Comparison of ENCODE assay signal across 17 cellular contexts in genomic region chr10:43250925-43251663, GRCh38. TPM values are rescaled to one million over a fixed set of nuclear protein-coding genes. Genes with fewer than 3 reads are reported as not detected.
A peak's percentile ranks its signal among the peaks of the same experiment; 100 is the strongest.
DNase-seq lines count a peak whose midpoint lies in the region; ATAC-seq, FAIRE-seq and TF ChIP-seq lines count a peak whose summit lies in the region.
"Had no signal": no experiment of that assay in that cellular context is flagged by ENCODE, and none has a peak within 500 bp of the region (broad histone marks: within the 10 kb centered on the region; RNA-seq: fewer than 3 reads in every experiment).

No MANE protein-coding gene starts in this region.

- no peaks in the 10 kb centered on the region for H3K36me3 ChIP-seq in kidney (ENCODE audit: control insufficient read depth in 1 of 2, insufficient read depth in 2 of 2, low read length in 2 of 2)
- H3K36me3 ChIP-seq in breast epithelium = no peaks in the 10 kb centered on the region
- H3K36me3 ChIP-seq: suprapubic skin had no signal

- POLR2A ChIA-PET in activated CD4-positive, alpha-beta memory T cell treated with anti-CD3 and anti-CD28 coated beads, Interleukin-2, amount 10 ng/mL, durations not matched to agents 7 days and 5 days (lab: Charles Lee) = no interaction called here
- POLR2A ChIA-PET in activated CD4-positive, alpha-beta memory T cell treated with anti-CD3 and anti-CD28 coated beads for 36 hours (lab: Charles Lee) = no interaction called here
- POLR2A ChIA-PET in WTC11 (lab: Charles Lee) = no interaction called here

- FAIRE-seq in kidney (lab: Jason Lieb, UNC) = no peak
- FAIRE-seq: A549, endometrium had no signal

- H3K4me1 ChIP-seq in kidney (ENCODE audit: control insufficient read depth in 1 of 2, insufficient read depth in 1 of 2, low read depth in 1 of 2, low read length in 2 of 2) (no peaks in the 10 kb centered on the region), breast epithelium (no peaks in the 10 kb centered on the region)
- H3K4me1 ChIP-seq: A549, suprapubic skin had no signal

- peak; percentile 39 for ATAC-seq in WTC11
- ATAC-seq: A549; naive thymus-derived CD4-positive, alpha-beta T cell had no signal

- H3K36me3 Mint-ChIP-seq in activated CD4-positive, alpha-beta memory T cell treated with anti-CD3 and anti-CD28 coated beads, Interleukin-2, amount 10 ng/mL, durations not matched to agents 7 days and 5 days (ENCODE audit: low read depth) = no peaks in the 10 kb centered on the region
- no peaks in the 10 kb centered on the region for H3K36me3 Mint-ChIP-seq in activated CD4-positive, alpha-beta memory T cell treated with anti-CD3 and anti-CD28 coated beads for 36 hours
- H3K36me3 Mint-ChIP-seq in WTC11 = no peaks in the 10 kb centered on the region
- H3K36me3 Mint-ChIP-seq: naive thymus-derived CD4-positive, alpha-beta T cell had no signal

- H3K9me3 ChIP-seq in kidney (ENCODE audit: control insufficient read depth in 1 of 2, low read length in 2 of 2) (peaks cover 3 to 5% of the 10 kb centered on the region in 2 donors), breast epithelium (peaks cover 0 to 15% of the 10 kb centered on the region in 2 donors)
- H3K9me3 ChIP-seq: A549, suprapubic skin had no signal

- H3K27ac ChIP-seq in kidney (ENCODE audit: low read depth in 2 of 2, low read length in 2 of 2) (no peak overlapping the region), breast epithelium (no peak overlapping the region)
- H3K27ac ChIP-seq: A549, skin epidermis, suprapubic skin had no signal

- H3K27me3 Mint-ChIP-seq in activated CD4-positive, alpha-beta memory T cell treated with anti-CD3 and anti-CD28 coated beads, Interleukin-2, amount 10 ng/mL, durations not matched to agents 7 days and 5 days = peaks cover 14% of the 10 kb centered on the region
- no peaks in the 10 kb centered on the region for H3K27me3 Mint-ChIP-seq in activated CD4-positive, alpha-beta memory T cell treated with anti-CD3 and anti-CD28 coated beads for 36 hours
- 0 out of 2 replicates have a peak, but pooled peaks cover 3% of the 10 kb centered on the region for H3K27me3 Mint-ChIP-seq in WTC11 (ENCODE audit: low read depth)

- CTCF ChIA-PET in activated CD4-positive, alpha-beta memory T cell treated with anti-CD3 and anti-CD28 coated beads, Interleukin-2, amount 10 ng/mL, durations not matched to agents 7 days and 5 days (lab: Charles Lee) = no interaction called here
- CTCF ChIA-PET in activated CD4-positive, alpha-beta memory T cell treated with anti-CD3 and anti-CD28 coated beads for 36 hours (lab: Charles Lee) = interaction anchor here (1.0 kb wide), 1 partner anchor 49 kb away, joined by 3 read pairs; no protein-coding TSS in a partner anchor
- CTCF ChIA-PET in WTC11 (lab: Charles Lee) = interaction anchor here (0.6 to 4.0 kb wide), 6 partner anchors 15 to 122 kb away, joined by 3 to 20 read pairs (median 10); no protein-coding TSS in a partner anchor

- TF ChIP-seq CTCF in WTC11 (IDR thresholded peaks at IDR 0.05) (no peak), kidney (IDR thresholded peaks at IDR 0.05; ENCODE audit: borderline replicate concordance, extremely low read depth, insufficient read depth) (no peak), breast epithelium (IDR thresholded peaks at IDR 0.05) (no peak)

- no peak overlapping the region for H3K4me3 Mint-ChIP-seq in activated CD4-positive, alpha-beta memory T cell treated with anti-CD3 and anti-CD28 coated beads, Interleukin-2, amount 10 ng/mL, durations not matched to agents 7 days and 5 days
- H3K4me3 Mint-ChIP-seq in activated CD4-positive, alpha-beta memory T cell treated with anti-CD3 and anti-CD28 coated beads for 36 hours = no peak overlapping the region
- H3K4me3 Mint-ChIP-seq in WTC11 = no peak overlapping the region
- H3K4me3 Mint-ChIP-seq: naive thymus-derived CD4-positive, alpha-beta T cell had no signal

- H3K27me3 ChIP-seq in breast epithelium = no peaks in the 10 kb centered on the region
- H3K27me3 ChIP-seq: suprapubic skin had no signal

- peak; percentile 15 for DNase-seq in activated CD4-positive, alpha-beta memory T cell treated with anti-CD3 and anti-CD28 coated beads, Interleukin-2, amount 10 ng/mL, durations not matched to agents 7 days and 5 days
- no peak for DNase-seq in activated CD4-positive, alpha-beta memory T cell treated with anti-CD3 and anti-CD28 coated beads for 36 hours
- DNase-seq in WTC11 (ENCODE audit: low spot score) (peak; percentile 19), kidney (peak; percentile 51), breast epithelium (ENCODE audit: low spot score in 2 of 2) (no peak), GOT3 (lab: John Stamatoyannopoulos, UW) (no peak)
- peak; percentile 22 for DNase-seq in stimulated activated CD8-positive, alpha-beta memory T cell treated with anti-CD3 and anti-CD28 coated beads, Interleukin-4, amount 100 ng/mL, for 48 hours
- no peak for DNase-seq in activated CD4-positive, CD25-positive, alpha-beta regulatory T cell treated with anti-CD3 and anti-CD28 coated beads, Interleukin-2, amount 50 U/mL, for 72 hours
- DNase-seq: Karpas-422, NCI-H187 treated with DMSO at 0.1 percent for 48 hours, SHP77, T1000 had no signal

- H3K4me3 ChIP-seq in kidney (ENCODE audit: low read length in 2 of 2) = no peak overlapping the region
- H3K4me3 ChIP-seq in breast epithelium = no peak overlapping the region
- H3K4me3 ChIP-seq: A549, skin epidermis, suprapubic skin had no signal

- H3K9ac ChIP-seq in kidney (ENCODE audit: low read length in 2 of 2) = no peak overlapping the region

- intact Hi-C loops in activated CD4-positive, alpha-beta memory T cell treated with anti-CD3 and anti-CD28 coated beads for 36 hours (cut with micrococcal nuclease) = no loop called here
- intact Hi-C loops in kidney (cut with DNase I) (no loop called here), breast epithelium (cut with DNase I; ENCODE audit: low total_unique reads) (no loop called here)

- no peak overlapping the region for H3K27ac Mint-ChIP-seq in activated CD4-positive, alpha-beta memory T cell treated with anti-CD3 and anti-CD28 coated beads, Interleukin-2, amount 10 ng/mL, durations not matched to agents 7 days and 5 days
- no peak overlapping the region for H3K27ac Mint-ChIP-seq in activated CD4-positive, alpha-beta memory T cell treated with anti-CD3 and anti-CD28 coated beads for 36 hours
- no peak overlapping the region for H3K27ac Mint-ChIP-seq in WTC11
- H3K27ac Mint-ChIP-seq: naive thymus-derived CD4-positive, alpha-beta T cell had no signal

- TF ChIP-seq POLR2A in breast epithelium (IDR thresholded peaks at IDR 0.05) = no peak

- no peaks in the 10 kb centered on the region for H3K9me3 Mint-ChIP-seq in activated CD4-positive, alpha-beta memory T cell treated with anti-CD3 and anti-CD28 coated beads, Interleukin-2, amount 10 ng/mL, durations not matched to agents 7 days and 5 days
- H3K9me3 Mint-ChIP-seq in activated CD4-positive, alpha-beta memory T cell treated with anti-CD3 and anti-CD28 coated beads for 36 hours = no peaks in the 10 kb centered on the region
- H3K9me3 Mint-ChIP-seq in WTC11 = no peaks in the 10 kb centered on the region

- peaks cover 14% of the 10 kb centered on the region for H3K4me1 Mint-ChIP-seq in activated CD4-positive, alpha-beta memory T cell treated with anti-CD3 and anti-CD28 coated beads, Interleukin-2, amount 10 ng/mL, durations not matched to agents 7 days and 5 days
- peaks cover 14% of the 10 kb centered on the region for H3K4me1 Mint-ChIP-seq in activated CD4-positive, alpha-beta memory T cell treated with anti-CD3 and anti-CD28 coated beads for 36 hours (ENCODE audit: low read depth)
- peaks cover 21% of the 10 kb centered on the region for H3K4me1 Mint-ChIP-seq in WTC11

TF ChIP-seq in WTC11, 78 proteins besides CTCF, POLR2A, EP300 and RAD21:
- no peak for TF ChIP-seq KAT7 (CRISPR knock-in tag; IDR thresholded peaks at IDR 0.05; ENCODE audit: borderline replicate concordance)
- no peak for TF ChIP-seq FOXP1 (CRISPR knock-in tag; IDR thresholded peaks at IDR 0.05; ENCODE audit: borderline replicate concordance)
- TF ChIP-seq NFE2L1 (CRISPR knock-in tag; IDR thresholded peaks at IDR 0.05) = no peak
- peak; percentile 95 for TF ChIP-seq ZNF423 (CRISPR knock-in tag; IDR thresholded peaks at IDR 0.05)
- no peak for TF ChIP-seq GRHL2 (CRISPR knock-in tag; IDR thresholded peaks at IDR 0.05; ENCODE audit: insufficient replicate concordance, severe bottlenecking)
- no peak for TF ChIP-seq TEAD1 (CRISPR knock-in tag; IDR thresholded peaks at IDR 0.05)
TF ChIP-seq in WTC11: peak in this region for 1.

RNA-seq across cellular contexts. Expression of gene RASGEF1A, which starts 15.8 kb away (rescaled TPM):
- total RNA-seq in activated CD4-positive, alpha-beta memory T cell treated with anti-CD3 and anti-CD28 coated beads, Interleukin-2, amount 10 ng/mL, durations not matched to agents 7 days and 5 days = 1 to 10 TPM; 4.4 to 6.6 TPM
- total RNA-seq in activated CD4-positive, alpha-beta memory T cell treated with anti-CD3 and anti-CD28 coated beads for 36 hours = 1 to 10 TPM; 1.2 to 1.9 TPM
- total RNA-seq in WTC11 (2021) = 20.8 to 21.4 TPM (median 21.0 TPM) in 3 replicates
- total RNA-seq in kidney = 3.6 TPM
- 2.8 TPM for polyA plus RNA-seq in kidney (ENCODE audit: insufficient read depth, low read depth, low replicate concordance)
- total RNA-seq in breast epithelium = 10 to 100 TPM in 2 of 3 donors, 1 to 10 TPM in 1; 1.1 to 15.8 (median 11.5) TPM

Comparison
In these comparisons a context has a peak if more than half of its experiments do, and no peak if none do; other contexts are left out.
1. DNase-seq: peak in activated CD4-positive, alpha-beta memory T cell treated with anti-CD3 and anti-CD28 coated beads, Interleukin-2, amount 10 ng/mL, durations not matched to agents 7 days and 5 days (single experiment), WTC11 (single experiment), kidney (single experiment) and stimulated activated CD8-positive, alpha-beta memory T cell treated with anti-CD3 and anti-CD28 coated beads, Interleukin-4, amount 100 ng/mL, for 48 hours (single experiment); none in activated CD4-positive, alpha-beta memory T cell treated with anti-CD3 and anti-CD28 coated beads for 36 hours (single experiment), breast epithelium (0 of 2), activated CD4-positive, CD25-positive, alpha-beta regulatory T cell treated with anti-CD3 and anti-CD28 coated beads, Interleukin-2, amount 50 U/mL, for 72 hours (single experiment) and GOT3 (single experiment).